1 cellular context compared by ENCODE assay signal in the genomic region with DNA sequence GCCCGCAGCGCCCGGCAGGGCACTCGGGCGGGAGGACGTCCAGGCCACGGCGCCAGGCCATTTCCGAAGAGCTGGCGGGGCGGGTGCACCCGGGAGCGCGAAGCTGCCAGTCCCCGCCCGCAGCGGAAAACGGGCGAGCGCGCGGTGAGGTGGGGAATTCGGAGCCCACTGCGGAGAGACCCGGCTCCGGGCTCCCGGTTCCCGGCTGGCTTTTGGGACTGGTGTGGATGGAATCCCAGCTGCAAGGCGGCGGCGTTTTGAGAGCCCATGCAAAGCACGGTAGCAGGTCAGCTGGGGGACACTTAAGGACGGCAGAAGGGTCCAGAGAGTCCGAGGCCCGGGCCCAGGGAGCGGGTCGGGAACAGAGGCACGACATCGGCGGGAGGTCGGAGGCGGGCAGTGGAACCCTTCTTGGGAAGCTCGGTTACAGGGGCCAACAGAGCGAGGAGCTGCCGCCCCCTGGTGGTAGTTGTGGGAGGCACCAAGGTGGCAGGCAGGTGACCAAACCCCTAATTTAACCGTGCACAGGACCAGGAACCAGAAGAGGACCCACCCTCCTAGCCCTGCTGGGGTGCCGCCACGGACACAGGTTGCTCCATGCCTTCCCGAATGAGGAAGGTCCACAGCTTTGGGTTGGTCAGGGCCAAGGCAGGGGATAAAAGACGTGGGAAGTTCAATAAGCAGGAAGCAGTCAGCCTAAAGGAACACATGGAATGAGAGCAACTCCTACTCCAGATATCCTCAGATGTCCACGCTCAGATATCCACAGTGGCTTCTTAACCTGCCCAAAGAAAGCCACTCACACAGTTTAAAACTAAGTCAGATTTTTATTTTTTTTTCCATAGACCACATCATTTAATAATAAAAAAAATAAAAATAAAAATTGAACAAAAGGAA.
A peak's percentile ranks its signal among the peaks of the same experiment; 100 is the strongest.
TF ChIP-seq lines count a peak whose summit lies in the region.

No MANE protein-coding gene starts in this region.

TF ChIP-seq in HepG2, 621 proteins besides CTCF, POLR2A, EP300 and RAD21 (continued from another document and continues in another):
- TF ChIP-seq, protein P1, sequence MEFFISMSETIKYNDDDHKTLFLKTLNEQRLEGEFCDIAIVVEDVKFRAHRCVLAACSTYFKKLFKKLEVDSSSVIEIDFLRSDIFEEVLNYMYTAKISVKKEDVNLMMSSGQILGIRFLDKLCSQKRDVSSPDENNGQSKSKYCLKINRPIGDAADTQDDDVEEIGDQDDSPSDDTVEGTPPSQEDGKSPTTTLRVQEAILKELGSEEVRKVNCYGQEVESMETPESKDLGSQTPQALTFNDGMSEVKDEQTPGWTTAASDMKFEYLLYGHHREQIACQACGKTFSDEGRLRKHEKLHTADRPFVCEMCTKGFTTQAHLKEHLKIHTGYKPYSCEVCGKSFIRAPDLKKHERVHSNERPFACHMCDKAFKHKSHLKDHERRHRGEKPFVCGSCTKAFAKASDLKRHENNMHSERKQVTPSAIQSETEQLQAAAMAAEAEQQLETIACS (CRISPR knock-in tag; IDR thresholded peaks at IDR 0.05): peak; percentile 58; the same call in 1 of the 2 replicates
- TF ChIP-seq ZNF850 (CRISPR knock-in tag; conservative IDR thresholded peaks at IDR 0.05) (0 out of 2 replicates have a peak, but pooled peaks have one; percentile 48), ZNF10 (CRISPR knock-in tag; IDR thresholded peaks at IDR 0.05; ENCODE audit: borderline replicate concordance, low read depth) (no peak), ZNF292 (CRISPR knock-in tag; IDR thresholded peaks at IDR 0.05; ENCODE audit: borderline replicate concordance, low read depth) (no peak), HHEX (CRISPR knock-in tag; IDR thresholded peaks at IDR 0.05) (0 out of 2 replicates have a peak, but pooled peaks have one; percentile 30), SAP130 (CRISPR knock-in tag; IDR thresholded peaks at IDR 0.05; ENCODE audit: low read depth) (peak; percentile 77), NAIF1 (CRISPR knock-in tag; IDR thresholded peaks at IDR 0.05; ENCODE audit: borderline replicate concordance) (peak; percentile 73), BRF2 (CRISPR knock-in tag; IDR thresholded peaks at IDR 0.05) (peak; percentile 45; the same call in 1 of the 2 replicates), JUND (CRISPR knock-in tag; IDR thresholded peaks at IDR 0.05) (no peak), TBX3 (IDR thresholded peaks at IDR 0.05; ENCODE audit: borderline replicate concordance) (peak; percentile 23; the same call in 1 of the 2 replicates), ZNF44 (CRISPR knock-in tag; IDR thresholded peaks at IDR 0.05) (peak; percentile 21; the same call in 1 of the 2 replicates), KLF16 (CRISPR knock-in tag; IDR thresholded peaks at IDR 0.05) (peak in 1 of 2 experiments; percentile 88; a peak in 2 of 4 replicates), SNAPC4 (CRISPR knock-in tag; IDR thresholded peaks at IDR 0.05) (0 out of 2 replicates have a peak, but pooled peaks have one; percentile 46), PAX8 (CRISPR knock-in tag; IDR thresholded peaks at IDR 0.05; ENCODE audit: borderline replicate concordance) (peak; percentile 90), ZNF430 (CRISPR knock-in tag; IDR thresholded peaks at IDR 0.05) (peak; percentile 61), ARNT (IDR thresholded peaks at IDR 0.05) (no peak), SAFB2 (CRISPR knock-in tag; IDR thresholded peaks at IDR 0.05; ENCODE audit: borderline replicate concordance, low read depth) (no peak), ZNF83 (CRISPR knock-in tag; IDR thresholded peaks at IDR 0.05; ENCODE audit: borderline replicate concordance) (peak; percentile 94; the same call in 1 of the 2 replicates), HDAC2 (CRISPR knock-in tag; IDR thresholded peaks at IDR 0.05) (peak; percentile 72; the same call in 1 of the 2 replicates), MTF2 (CRISPR knock-in tag; IDR thresholded peaks at IDR 0.05; ENCODE audit: borderline replicate concordance) (0 out of 2 replicates have a peak, but pooled peaks have one; percentile 73), ZNF275 (CRISPR knock-in tag; IDR thresholded peaks at IDR 0.05; ENCODE audit: borderline replicate concordance) (peak; percentile 97), U2AF2 (IDR thresholded peaks at IDR 0.05; ENCODE audit: low read depth, low read length) (no peak), ATF1 (CRISPR knock-in tag; IDR thresholded peaks at IDR 0.05) (no peak), RBAK (CRISPR knock-in tag; IDR thresholded peaks at IDR 0.05) (peak; percentile 60; the same call in 1 of the 2 replicates), GATA4 (IDR thresholded peaks at IDR 0.05; ENCODE audit: borderline replicate concordance, low read depth) (no peak)
- TF ChIP-seq, protein P2, sequence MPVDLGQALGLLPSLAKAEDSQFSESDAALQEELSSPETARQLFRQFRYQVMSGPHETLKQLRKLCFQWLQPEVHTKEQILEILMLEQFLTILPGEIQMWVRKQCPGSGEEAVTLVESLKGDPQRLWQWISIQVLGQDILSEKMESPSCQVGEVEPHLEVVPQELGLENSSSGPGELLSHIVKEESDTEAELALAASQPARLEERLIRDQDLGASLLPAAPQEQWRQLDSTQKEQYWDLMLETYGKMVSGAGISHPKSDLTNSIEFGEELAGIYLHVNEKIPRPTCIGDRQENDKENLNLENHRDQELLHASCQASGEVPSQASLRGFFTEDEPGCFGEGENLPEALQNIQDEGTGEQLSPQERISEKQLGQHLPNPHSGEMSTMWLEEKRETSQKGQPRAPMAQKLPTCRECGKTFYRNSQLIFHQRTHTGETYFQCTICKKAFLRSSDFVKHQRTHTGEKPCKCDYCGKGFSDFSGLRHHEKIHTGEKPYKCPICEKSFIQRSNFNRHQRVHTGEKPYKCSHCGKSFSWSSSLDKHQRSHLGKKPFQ (CRISPR knock-in tag; IDR thresholded peaks at IDR 0.05; ENCODE audit: insufficient replicate concordance): no peak
- TF ChIP-seq, protein P3, sequence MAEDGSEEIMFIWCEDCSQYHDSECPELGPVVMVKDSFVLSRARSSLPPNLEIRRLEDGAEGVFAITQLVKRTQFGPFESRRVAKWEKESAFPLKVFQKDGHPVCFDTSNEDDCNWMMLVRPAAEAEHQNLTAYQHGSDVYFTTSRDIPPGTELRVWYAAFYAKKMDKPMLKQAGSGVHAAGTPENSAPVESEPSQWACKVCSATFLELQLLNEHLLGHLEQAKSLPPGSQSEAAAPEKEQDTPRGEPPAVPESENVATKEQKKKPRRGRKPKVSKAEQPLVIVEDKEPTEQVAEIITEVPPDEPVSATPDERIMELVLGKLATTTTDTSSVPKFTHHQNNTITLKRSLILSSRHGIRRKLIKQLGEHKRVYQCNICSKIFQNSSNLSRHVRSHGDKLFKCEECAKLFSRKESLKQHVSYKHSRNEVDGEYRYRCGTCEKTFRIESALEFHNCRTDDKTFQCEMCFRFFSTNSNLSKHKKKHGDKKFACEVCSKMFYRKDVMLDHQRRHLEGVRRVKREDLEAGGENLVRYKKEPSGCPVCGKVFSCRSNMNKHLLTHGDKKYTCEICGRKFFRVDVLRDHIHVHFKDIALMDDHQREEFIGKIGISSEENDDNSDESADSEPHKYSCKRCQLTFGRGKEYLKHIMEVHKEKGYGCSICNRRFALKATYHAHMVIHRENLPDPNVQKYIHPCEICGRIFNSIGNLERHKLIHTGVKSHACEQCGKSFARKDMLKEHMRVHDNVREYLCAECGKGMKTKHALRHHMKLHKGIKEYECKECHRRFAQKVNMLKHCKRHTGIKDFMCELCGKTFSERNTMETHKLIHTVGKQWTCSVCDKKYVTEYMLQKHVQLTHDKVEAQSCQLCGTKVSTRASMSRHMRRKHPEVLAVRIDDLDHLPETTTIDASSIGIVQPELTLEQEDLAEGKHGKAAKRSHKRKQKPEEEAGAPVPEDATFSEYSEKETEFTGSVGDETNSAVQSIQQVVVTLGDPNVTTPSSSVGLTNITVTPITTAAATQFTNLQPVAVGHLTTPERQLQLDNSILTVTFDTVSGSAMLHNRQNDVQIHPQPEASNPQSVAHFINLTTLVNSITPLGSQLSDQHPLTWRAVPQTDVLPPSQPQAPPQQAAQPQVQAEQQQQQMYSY (CRISPR knock-in tag; IDR thresholded peaks at IDR 0.05): peak; percentile 73; the same call in 1 of the 2 replicates
- TF ChIP-seq, protein P4, sequence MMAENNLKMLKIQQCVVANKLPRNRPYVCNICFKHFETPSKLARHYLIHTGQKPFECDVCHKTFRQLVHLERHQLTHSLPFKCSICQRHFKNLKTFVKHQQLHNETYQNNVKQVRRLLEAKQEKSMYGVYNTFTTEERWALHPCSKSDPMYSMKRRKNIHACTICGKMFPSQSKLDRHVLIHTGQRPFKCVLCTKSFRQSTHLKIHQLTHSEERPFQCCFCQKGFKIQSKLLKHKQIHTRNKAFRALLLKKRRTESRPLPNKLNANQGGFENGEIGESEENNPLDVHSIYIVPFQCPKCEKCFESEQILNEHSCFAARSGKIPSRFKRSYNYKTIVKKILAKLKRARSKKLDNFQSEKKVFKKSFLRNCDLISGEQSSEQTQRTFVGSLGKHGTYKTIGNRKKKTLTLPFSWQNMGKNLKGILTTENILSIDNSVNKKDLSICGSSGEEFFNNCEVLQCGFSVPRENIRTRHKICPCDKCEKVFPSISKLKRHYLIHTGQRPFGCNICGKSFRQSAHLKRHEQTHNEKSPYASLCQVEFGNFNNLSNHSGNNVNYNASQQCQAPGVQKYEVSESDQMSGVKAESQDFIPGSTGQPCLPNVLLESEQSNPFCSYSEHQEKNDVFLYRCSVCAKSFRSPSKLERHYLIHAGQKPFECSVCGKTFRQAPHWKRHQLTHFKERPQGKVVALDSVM (CRISPR knock-in tag; IDR thresholded peaks at IDR 0.05): peak; percentile 77
- TF ChIP-seq, protein P5, sequence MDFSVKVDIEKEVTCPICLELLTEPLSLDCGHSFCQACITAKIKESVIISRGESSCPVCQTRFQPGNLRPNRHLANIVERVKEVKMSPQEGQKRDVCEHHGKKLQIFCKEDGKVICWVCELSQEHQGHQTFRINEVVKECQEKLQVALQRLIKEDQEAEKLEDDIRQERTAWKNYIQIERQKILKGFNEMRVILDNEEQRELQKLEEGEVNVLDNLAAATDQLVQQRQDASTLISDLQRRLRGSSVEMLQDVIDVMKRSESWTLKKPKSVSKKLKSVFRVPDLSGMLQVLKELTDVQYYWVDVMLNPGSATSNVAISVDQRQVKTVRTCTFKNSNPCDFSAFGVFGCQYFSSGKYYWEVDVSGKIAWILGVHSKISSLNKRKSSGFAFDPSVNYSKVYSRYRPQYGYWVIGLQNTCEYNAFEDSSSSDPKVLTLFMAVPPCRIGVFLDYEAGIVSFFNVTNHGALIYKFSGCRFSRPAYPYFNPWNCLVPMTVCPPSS (IDR thresholded peaks at IDR 0.05): no peak
- TF ChIP-seq, protein P6, sequence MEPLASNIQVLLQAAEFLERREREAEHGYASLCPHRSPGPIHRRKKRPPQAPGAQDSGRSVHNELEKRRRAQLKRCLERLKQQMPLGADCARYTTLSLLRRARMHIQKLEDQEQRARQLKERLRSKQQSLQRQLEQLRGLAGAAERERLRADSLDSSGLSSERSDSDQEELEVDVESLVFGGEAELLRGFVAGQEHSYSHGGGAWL (CRISPR knock-in tag; IDR thresholded peaks at IDR 0.05): peak; percentile 89
- TF ChIP-seq, protein P7, sequence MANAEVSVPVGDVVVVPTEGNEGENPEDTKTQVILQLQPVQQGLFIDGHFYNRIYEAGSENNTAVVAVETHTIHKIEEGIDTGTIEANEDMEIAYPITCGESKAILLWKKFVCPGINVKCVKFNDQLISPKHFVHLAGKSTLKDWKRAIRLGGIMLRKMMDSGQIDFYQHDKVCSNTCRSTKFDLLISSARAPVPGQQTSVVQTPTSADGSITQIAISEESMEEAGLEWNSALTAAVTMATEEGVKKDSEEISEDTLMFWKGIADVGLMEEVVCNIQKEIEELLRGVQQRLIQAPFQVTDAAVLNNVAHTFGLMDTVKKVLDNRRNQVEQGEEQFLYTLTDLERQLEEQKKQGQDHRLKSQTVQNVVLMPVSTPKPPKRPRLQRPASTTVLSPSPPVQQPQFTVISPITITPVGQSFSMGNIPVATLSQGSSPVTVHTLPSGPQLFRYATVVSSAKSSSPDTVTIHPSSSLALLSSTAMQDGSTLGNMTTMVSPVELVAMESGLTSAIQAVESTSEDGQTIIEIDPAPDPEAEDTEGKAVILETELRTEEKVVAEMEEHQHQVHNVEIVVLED (CRISPR knock-in tag; IDR thresholded peaks at IDR 0.05; ENCODE audit: borderline replicate concordance): peak; percentile 47
